Comparison of ENCODE assay signal across 8 cellular contexts in genomic region chr14:73825551-73826188, GRCh38. TPM values are rescaled to one million over a fixed set of nuclear protein-coding genes. Genes with fewer than 3 reads are reported as not detected.
DNase-seq lines count a peak whose midpoint lies in the region; ATAC-seq and TF ChIP-seq lines count a peak whose summit lies in the region.

No MANE protein-coding gene starts in this region.

- H3K4me1 ChIP-seq in adipocyte (ENCODE audit: control insufficient read depth, insufficient read depth, low read length) (peaks cover 29% of the 10 kb centered on the region), left ventricle myocardium inferior (peaks cover 13% of the 10 kb centered on the region)

- intact Hi-C loops in left ventricle myocardium inferior (cut with micrococcal nuclease) = loop anchor here (2.0 kb wide), 1 partner anchor 97 kb away; no protein-coding TSS in a partner anchor

- peak; percentile 96 for TF ChIP-seq CTCF in left ventricle myocardium inferior (IDR thresholded peaks at IDR 0.05; ENCODE audit: borderline replicate concordance)

- H3K9ac ChIP-seq in adipocyte (ENCODE audit: low read length) = peak overlapping the region; percentile 62

- H3K27me3 ChIP-seq in adipocyte (replicated peaks; ENCODE audit: control insufficient read depth, insufficient read depth, low read length) = no peaks in the 10 kb centered on the region
- H3K27me3 ChIP-seq in left ventricle myocardium inferior (ENCODE audit: low read depth) = no peaks in the 10 kb centered on the region

- H3K9me3 ChIP-seq in adipocyte (ENCODE audit: control insufficient read depth, low read length) = no peaks in the 10 kb centered on the region
- no peaks in the 10 kb centered on the region for H3K9me3 ChIP-seq in left ventricle myocardium inferior (replicated peaks)

- ATAC-seq in GM21515 (IDR thresholded peaks at IDR 0.05; ENCODE audit: unreplicated experiment) = peak; percentile 72
- no peak for ATAC-seq in GM19467 (IDR thresholded peaks at IDR 0.05; ENCODE audit: unreplicated experiment)

- H3K27ac ChIP-seq in left ventricle myocardium inferior (replicated peaks) = peak overlapping the region; percentile 16

- DNase-seq in C1 segment of cervical spinal cord (lab: John Stamatoyannopoulos, UW) = peak in 12 of 14 donors; percentile 6 to 78 (median 54)
- peak; percentile 66 for DNase-seq in NCI-H146 (lab: John Stamatoyannopoulos, UW)
- DNase-seq in T-helper 1 cell = peak; percentile 50 to 79 (median 69)
- peak; percentile 93 for DNase-seq in adipocyte (ENCODE audit: low read depth)
- DNase-seq in left ventricle myocardium inferior = peak; percentile 91
- DNase-seq in retina = peak; percentile 76

- no peaks in the 10 kb centered on the region for H3K36me3 ChIP-seq in adipocyte (ENCODE audit: control insufficient read depth, insufficient read depth, low read length, severe bottlenecking)
- no peaks in the 10 kb centered on the region for H3K36me3 ChIP-seq in left ventricle myocardium inferior

- H3K4me3 ChIP-seq in adipocyte (ENCODE audit: low read length) = no peak overlapping the region
- H3K4me3 ChIP-seq in left ventricle myocardium inferior = no peak overlapping the region

RNA-seq across cellular contexts. Expression of gene PTGR2, which starts 26.0 kb away (rescaled TPM):
- total RNA-seq in left ventricle myocardium inferior = 37.4 TPM
